In the genomic region with DNA sequence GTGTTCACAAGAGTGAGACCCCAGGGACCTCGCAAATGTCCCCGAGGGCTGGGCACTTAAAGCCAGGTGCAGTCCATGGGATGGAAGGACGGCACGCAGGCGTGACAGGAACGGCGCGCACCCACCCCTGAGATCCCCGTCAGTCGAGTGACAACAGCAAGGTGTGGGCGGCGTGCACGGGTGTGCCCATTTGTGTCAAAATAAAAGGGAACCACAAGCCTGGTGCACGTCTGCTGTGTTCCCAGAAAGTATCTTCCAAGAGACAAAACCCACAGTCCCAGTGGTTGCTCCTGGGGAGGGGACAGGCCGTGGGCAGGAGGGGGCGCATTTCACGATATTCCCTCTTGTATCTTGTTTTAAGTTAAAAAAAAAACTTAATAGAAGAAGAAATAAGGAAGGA, we compare ENCODE assay signal across 17 cellular contexts. TPM values are rescaled to one million over a fixed set of nuclear protein-coding genes. Genes with fewer than 3 reads are reported as not detected.
"Had no signal": no experiment of that assay in that cellular context is flagged by ENCODE, and none has a peak within 500 bp of the region (broad histone marks: within the 10 kb centered on the region; RNA-seq: fewer than 3 reads in every experiment).

No MANE protein-coding gene starts in this region.

- H3K27ac ChIP-seq: RWPE1 had no signal

- ATAC-seq: SK-N-SH treated with all-trans-retinoic acid at 6 μM for 48 hours had no signal

- DNase-seq: KBM-7, MV-4-11, NCI-H1105, NCI-H187, NCI-H2029, NCI-H2081 treated with DMSO at 0.1 percent for 48 hours, NCI-H2171, NCI-H226, NCI-H446, NCI-H510A, NCI-H524 treated with DMSO at 0.1 percent for 48 hours, NCI-H774, SHP77 had no signal

RNA-seq across cellular contexts. Expression of a gene that starts 35.6 kb away (rescaled TPM):
- total RNA-seq: HT-29, MCF 10A had no signal

RNA-seq across cellular contexts. Expression of a gene that starts 57.0 kb away (rescaled TPM):
- total RNA-seq: HT-29, MCF 10A had no signal
